1 cellular context compared by ENCODE assay signal in genomic region chr12:42893802-42894201, GRCh38.
A peak's percentile ranks its signal among the peaks of the same experiment; 100 is the strongest.
TF ChIP-seq lines count a peak whose summit lies in the region.

No MANE protein-coding gene starts in this region.

TF ChIP-seq in K562, 482 proteins besides CTCF, POLR2A, EP300 and RAD21:
- TF ChIP-seq NR4A1 (CRISPR knock-in tag; IDR thresholded peaks at IDR 0.05) = no peak
- no peak for TF ChIP-seq NR4A1 (tag; IDR thresholded peaks at IDR 0.05)
- no peak for TF ChIP-seq ZKSCAN1 (IDR thresholded peaks at IDR 0.05; ENCODE audit: low read depth, low read length)
- no peak for TF ChIP-seq ARID2 (IDR thresholded peaks at IDR 0.05)
- TF ChIP-seq ZNF316 (IDR thresholded peaks at IDR 0.05) = peak; percentile 67
- TF ChIP-seq MAFK (IDR thresholded peaks at IDR 0.05; ENCODE audit: low read length) = peak; percentile 81
- no peak for TF ChIP-seq HCFC1 (IDR thresholded peaks at IDR 0.05; ENCODE audit: low read depth, low read length)
- TF ChIP-seq ZNF79 (CRISPR knock-in tag; IDR thresholded peaks at IDR 0.05; ENCODE audit: low read depth) = no peak
- TF ChIP-seq MAFF (IDR thresholded peaks at IDR 0.05; ENCODE audit: low read length) = peak; percentile 82
- TF ChIP-seq NONO (IDR thresholded peaks at IDR 0.05; ENCODE audit: low read depth in 2 of 2, low read length in 1 of 2) = no peak
- peak; percentile 76 for TF ChIP-seq C11orf30 (IDR thresholded peaks at IDR 0.05; ENCODE audit: low read depth)
- TF ChIP-seq SMAD2 (IDR thresholded peaks at IDR 0.05; ENCODE audit: low read depth, low read length) = no peak
- no peak for TF ChIP-seq RHOXF2B (CRISPR knock-in tag; conservative IDR thresholded peaks at IDR 0.05)
- TF ChIP-seq MAFG (tag; conservative IDR thresholded peaks at IDR 0.05) = peak; percentile 79
- TF ChIP-seq SIN3A (IDR thresholded peaks at IDR 0.05; ENCODE audit: borderline replicate concordance in 2 of 2, control insufficient read depth in 1 of 2, low read depth in 2 of 2, low read length in 2 of 2) = no peak
